In the genomic region with DNA sequence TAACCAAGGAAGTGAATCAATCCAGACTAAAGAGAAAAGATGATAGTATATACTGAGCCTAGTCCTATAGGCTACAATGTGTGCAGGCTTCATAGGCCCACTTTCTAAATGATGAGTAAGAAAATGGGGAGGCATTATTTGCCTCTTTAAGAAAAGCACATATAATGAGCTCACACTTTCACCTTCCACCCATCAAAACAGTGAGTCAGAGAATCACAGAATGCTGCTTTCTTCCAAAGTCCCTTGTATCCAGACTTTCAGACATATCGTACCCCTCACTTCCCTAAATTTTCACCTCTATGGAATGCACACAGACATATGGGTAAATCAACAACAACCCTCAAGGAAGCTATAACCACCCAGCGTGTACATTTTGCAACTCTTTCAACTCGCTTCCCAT, we compare ENCODE assay signal across 15 cellular contexts.
DNase-seq lines count a peak whose midpoint lies in the region; TF ChIP-seq lines count a peak whose summit lies in the region.
"Had no signal": no experiment of that assay in that cellular context is flagged by ENCODE, and none has a peak within 500 bp of the region (broad histone marks: within the 10 kb centered on the region; RNA-seq: fewer than 3 reads in every experiment).

No MANE protein-coding gene starts in this region.

- H3K9ac ChIP-seq in mammary epithelial cell (ENCODE audit: insufficient read depth, low read length) = no peak overlapping the region

- H2AFZ ChIP-seq in mammary epithelial cell (ENCODE audit: low read depth, low read length) = peak overlapping the region; percentile 66

- dilution Hi-C loops in mammary epithelial cell (cut with HindIII; ENCODE audit: low sequenced_read_pairs) = no loop called here

- CTCF ChIA-PET in mammary epithelial cell (lab: Charles Lee; ENCODE audit: low non-redundant PET) = interaction anchor here (0.6 to 1.7 kb wide), 5 partner anchors 22 to 1457 kb away, joined by 3 to 15 read pairs (median 5); no protein-coding TSS in a partner anchor

- peak; percentile 24 for DNase-seq in AG20443 (ENCODE audit: low spot score)
- peak; percentile 51 for DNase-seq in HT1080 (ENCODE audit: low read depth)
- DNase-seq in mammary epithelial cell = peak; percentile 59
- peak; percentile 61 for DNase-seq in kidney tubule cell (ENCODE audit: low spot score)
- no peak for DNase-seq in HuH-7 (ENCODE audit: low spot score)
- DNase-seq in GM20000 (ENCODE audit: low spot score) = no peak
- DNase-seq in cerebellar cortex (ENCODE audit: low spot score) = no peak
- no peak for DNase-seq in hippocampal formation (lab: John Stamatoyannopoulos, UW)
- DNase-seq: activated naive CD8-positive, alpha-beta T cell treated with anti-CD3 and anti-CD28 coated beads, Interleukin-2, amount 10 ng/mL, durations not matched to agents 7 days and 5 days; left colon; naive B cell; NCI-H2081 treated with DMSO at 0.1 percent for 48 hours; NK-92 treated with Interleukin-12 subunit alpha and Interleukin-12 subunit beta, amount 100 ng/mL, for 24 hours; stimulated activated CD8-positive, alpha-beta memory T cell treated with anti-CD3 and anti-CD28 coated beads, Interleukin-4, amount 100 ng/mL, for 48 hours; WERI-Rb-1 had no signal

- no peak overlapping the region for H3K4me3 ChIP-seq in mammary epithelial cell (replicated peaks in 1 of 3; ENCODE audit: insufficient read depth in 1 of 3, low read depth in 2 of 3, low read length in 3 of 3)

- H4K20me1 ChIP-seq in mammary epithelial cell (ENCODE audit: insufficient read depth, low read length) = no peaks in the 10 kb centered on the region

- no peaks in the 10 kb centered on the region for H3K36me3 ChIP-seq in mammary epithelial cell (ENCODE audit: insufficient read depth, low read length)
- H3K36me3 ChIP-seq: WERI-Rb-1 had no signal

- intact Hi-C loops in mammary epithelial cell (cut with micrococcal nuclease) = loop anchor here (1.0 to 2.0 kb wide), 5 partner anchors 56 to 1460 kb away; no protein-coding TSS in a partner anchor

- TF ChIP-seq CTCF in mammary epithelial cell (conservative IDR thresholded peaks at IDR 0.05 in 1 of 2, IDR thresholded peaks at IDR 0.05 in 1 of 2; ENCODE audit: extremely low read depth in 1 of 2, insufficient read depth in 1 of 2, low read depth in 1 of 2, low read length in 2 of 2) (no peak), GM20000 (IDR thresholded peaks at IDR 0.05; ENCODE audit: extremely low read depth, missing control alignments) (no peak)

- H3K27ac ChIP-seq in mammary epithelial cell (ENCODE audit: insufficient read depth, low read depth, low read length) = no peak overlapping the region
- H3K27ac ChIP-seq: WERI-Rb-1 had no signal

- no peaks in the 10 kb centered on the region for H3K9me3 ChIP-seq in mammary epithelial cell (replicated peaks; ENCODE audit: insufficient read depth, low read length)

- 12% methylated on average over 3 of the region's 3 CpGs for WGBS in mammary epithelial cell (ENCODE audit: low coverage, missing lambda C conversion rate)

- BruUV-seq in mammary epithelial cell (replicated peaks; lab: Mats Ljungman, UMichigan) = no TSS peak

- H3K27me3 ChIP-seq in mammary epithelial cell (ENCODE audit: insufficient read depth, low read length) = no peaks in the 10 kb centered on the region

- in situ Hi-C loops in mammary epithelial cell (cut with MboI; ENCODE audit: low sequenced_read_pairs in 2 of 2) = loop anchor here (5.0 to 25.0 kb wide), 2 partner anchors 662 to 1452 kb away; partner anchors contain the start of gene FOXG1 (in 2 of the 2)

- peaks cover 5% of the 10 kb centered on the region for H3K4me1 ChIP-seq in mammary epithelial cell (ENCODE audit: insufficient read depth, low read length)

- H3K79me2 ChIP-seq in mammary epithelial cell (ENCODE audit: insufficient read depth, low read length) = no peaks in the 10 kb centered on the region

- peak overlapping the region; percentile 14 for H3K4me2 ChIP-seq in mammary epithelial cell (ENCODE audit: insufficient read depth, low read depth, low read length)

Comparison
In these comparisons a context has a peak if more than half of its experiments do, and no peak if none do; other contexts are left out.
1. DNase-seq: peak in AG20443 (single experiment), HT1080 (single experiment), mammary epithelial cell (single experiment) and kidney tubule cell (single experiment); none in HuH-7 (single experiment), GM20000 (single experiment), cerebellar cortex (single experiment) and hippocampal formation (0 of 2).